ENCODE assay signal across 1 cellular context in the genomic region with DNA sequence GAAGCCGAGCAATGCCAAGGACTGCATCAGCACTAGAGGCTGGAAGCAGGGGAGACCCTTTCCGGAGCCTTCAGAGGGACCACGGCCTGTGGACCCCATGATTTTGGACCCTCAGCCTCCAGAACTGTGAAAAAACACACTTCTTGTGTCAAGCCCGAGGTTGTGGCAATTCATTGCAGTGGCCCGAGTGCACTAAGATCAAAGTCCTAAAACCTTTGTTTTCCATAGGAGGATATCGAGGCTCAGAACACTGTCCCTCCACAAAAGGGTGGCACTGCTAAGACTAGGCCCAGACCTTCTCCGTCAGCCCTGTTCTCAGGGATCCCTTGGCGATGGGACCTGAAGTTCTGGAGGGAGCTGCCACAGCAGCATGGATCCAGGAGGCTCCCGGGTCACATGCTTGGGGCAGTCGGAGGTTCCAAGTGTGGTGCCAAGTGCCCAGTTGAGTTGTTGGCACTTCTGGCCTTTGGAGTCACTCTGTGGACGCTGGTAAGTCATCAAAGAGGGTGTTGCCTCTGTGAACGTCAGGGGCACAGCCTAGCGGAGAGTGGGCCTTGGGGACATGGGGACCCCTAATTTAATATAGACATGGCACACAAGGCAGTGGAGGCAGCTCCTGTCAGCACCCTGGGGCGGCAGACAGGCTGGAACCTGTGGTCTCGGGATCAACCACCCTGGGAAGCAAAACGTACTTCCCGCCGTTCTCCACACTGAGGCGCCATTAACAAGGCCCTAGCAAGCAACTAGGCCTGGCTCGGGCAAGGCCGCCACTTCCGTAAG.
TF ChIP-seq lines count a peak whose summit lies in the region.

No MANE protein-coding gene starts in this region.

TF ChIP-seq in IMR-90, 13 proteins besides CTCF, POLR2A, EP300 and RAD21 (continued from another document):
- TF ChIP-seq MAZ (IDR thresholded peaks at IDR 0.05; ENCODE audit: borderline replicate concordance, low read depth, low read length), result no peak
- no peak for TF ChIP-seq BHLHE40 (IDR thresholded peaks at IDR 0.05; ENCODE audit: low read depth, low read length)
- TF ChIP-seq RCOR1 (IDR thresholded peaks at IDR 0.05; ENCODE audit: insufficient replicate concordance, low read length), result no peak
- TF ChIP-seq FOS (IDR thresholded peaks at IDR 0.05; ENCODE audit: low read depth, low read length), result no peak
- TF ChIP-seq NFE2L2 (IDR thresholded peaks at IDR 0.05; ENCODE audit: low read depth, low read length), result no peak
- TF ChIP-seq SMC3 (IDR thresholded peaks at IDR 0.05; ENCODE audit: low read depth, low read length), result no peak
- TF ChIP-seq, protein P1, sequence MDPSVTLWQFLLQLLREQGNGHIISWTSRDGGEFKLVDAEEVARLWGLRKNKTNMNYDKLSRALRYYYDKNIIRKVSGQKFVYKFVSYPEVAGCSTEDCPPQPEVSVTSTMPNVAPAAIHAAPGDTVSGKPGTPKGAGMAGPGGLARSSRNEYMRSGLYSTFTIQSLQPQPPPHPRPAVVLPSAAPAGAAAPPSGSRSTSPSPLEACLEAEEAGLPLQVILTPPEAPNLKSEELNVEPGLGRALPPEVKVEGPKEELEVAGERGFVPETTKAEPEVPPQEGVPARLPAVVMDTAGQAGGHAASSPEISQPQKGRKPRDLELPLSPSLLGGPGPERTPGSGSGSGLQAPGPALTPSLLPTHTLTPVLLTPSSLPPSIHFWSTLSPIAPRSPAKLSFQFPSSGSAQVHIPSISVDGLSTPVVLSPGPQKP (IDR thresholded peaks at IDR 0.05; ENCODE audit: borderline replicate concordance, low read depth, low read length), result no peak
- TF ChIP-seq, protein P2, sequence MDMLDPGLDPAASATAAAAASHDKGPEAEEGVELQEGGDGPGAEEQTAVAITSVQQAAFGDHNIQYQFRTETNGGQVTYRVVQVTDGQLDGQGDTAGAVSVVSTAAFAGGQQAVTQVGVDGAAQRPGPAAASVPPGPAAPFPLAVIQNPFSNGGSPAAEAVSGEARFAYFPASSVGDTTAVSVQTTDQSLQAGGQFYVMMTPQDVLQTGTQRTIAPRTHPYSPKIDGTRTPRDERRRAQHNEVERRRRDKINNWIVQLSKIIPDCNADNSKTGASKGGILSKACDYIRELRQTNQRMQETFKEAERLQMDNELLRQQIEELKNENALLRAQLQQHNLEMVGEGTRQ (IDR thresholded peaks at IDR 0.05; ENCODE audit: low read depth, low read length), result no peak
- no peak for TF ChIP-seq CHD1 (IDR thresholded peaks at IDR 0.05; ENCODE audit: low read depth, low read length)
